ENCODE assay signal across 7 cellular contexts in genomic region chrX:46796574-46797191, GRCh38. TPM values are rescaled to one million over a fixed set of nuclear protein-coding genes. Genes with fewer than 3 reads are reported as not detected.
DNase-seq lines count a peak whose midpoint lies in the region; ATAC-seq and TF ChIP-seq lines count a peak whose summit lies in the region.

No MANE protein-coding gene starts in this region.

- H3K9me3 Mint-ChIP-seq in activated T-helper 17 cell treated with anti-CD3 and anti-CD28 coated beads, Interleukin-2, amount 50 U/mL, for 72 hours: no peaks in the 10 kb centered on the region

- H3K4me1 ChIP-seq in ovary (ENCODE audit: insufficient read depth): peaks cover 3% of the 10 kb centered on the region
- H3K4me1 ChIP-seq in transverse colon: no peaks in the 10 kb centered on the region

- intact Hi-C loops in ovary (cut with DNase I) (loop anchor here in 3 of 4 donors (2.0 to 5.0 kb wide), 2 partner anchors 38 to 39 kb away; partner anchors contain the start of gene SLC9A7 (in 3 of the 3)), transverse colon (cut with DNase I; ENCODE audit: low total_unique reads) (no loop called here)

- H3K36me3 ChIP-seq in ovary: no peaks in the 10 kb centered on the region
- H3K36me3 ChIP-seq in transverse colon: no peaks in the 10 kb centered on the region

- POLR2A ChIA-PET in RWPE1 (lab: Yijun Ruan, JAX; ENCODE audit: low non-redundant PET): no interaction called here

- TF ChIP-seq EP300 in ovary (IDR thresholded peaks at IDR 0.05) (no peak), transverse colon (IDR thresholded peaks at IDR 0.05; ENCODE audit: low read depth) (no peak)

- H3K27ac ChIP-seq in RWPE1 (no peak overlapping the region), ovary (no peak overlapping the region), transverse colon (no peak overlapping the region)

- H3K9me3 ChIP-seq in ovary (no peaks in the 10 kb centered on the region), transverse colon (no peaks in the 10 kb centered on the region)

- H3K4me3 ChIP-seq in fibroblast of villous mesenchyme (ENCODE audit: low read depth, low read length): no peak overlapping the region
- no peak overlapping the region for H3K4me3 ChIP-seq in ovary
- no peak overlapping the region for H3K4me3 ChIP-seq in transverse colon

- no peak overlapping the region for H3K27ac Mint-ChIP-seq in activated T-helper 17 cell treated with anti-CD3 and anti-CD28 coated beads, Interleukin-2, amount 50 U/mL, for 72 hours

- peak; percentile 33 for DNase-seq in GM10266 (ENCODE audit: extremely low spot score)
- peak; percentile 22 for DNase-seq in KG1 (lab: John Stamatoyannopoulos, UW)
- peak; percentile 41 for DNase-seq in RWPE1 (ENCODE audit: low spot score)
- DNase-seq in fibroblast of villous mesenchyme (ENCODE audit: low read depth): peak; percentile 70
- DNase-seq in ovary: peak; percentile 71 to 86 (median 81)
- peak; percentile 73 for DNase-seq in transverse colon

- in situ Hi-C loops in transverse colon (cut with MboI; ENCODE audit: low pct_ligation_motif_present in 1 of 4, low pct_unique_long_range_greater_than_20kb in 1 of 4, low sequenced_read_pairs in 3 of 4): loop anchor here in 1 of 4 donors (25.0 kb wide), 1 partner anchor 234 kb away; the partner anchor contains the start of gene CHST7

- H3K27me3 ChIP-seq in ovary (no peaks in the 10 kb centered on the region), transverse colon (no peaks in the 10 kb centered on the region)

- no peaks in the 10 kb centered on the region for H3K36me3 Mint-ChIP-seq in activated T-helper 17 cell treated with anti-CD3 and anti-CD28 coated beads, Interleukin-2, amount 50 U/mL, for 72 hours (ENCODE audit: low read depth)

- 44 to 46% (median 45%) methylated on average over 8 of the region's 8 CpGs for WGBS in ovary, 3 donors
- WGBS in transverse colon (ENCODE audit: low coverage in 1 of 2), 2 donors: 0 to 47% methylated on average over 2 to 8 of the region's 8 CpGs

- peak; percentile 58 for ATAC-seq in activated T-helper 17 cell treated with anti-CD3 and anti-CD28 coated beads, Interleukin-2, amount 50 U/mL, for 72 hours (replicated peaks)

- TF ChIP-seq POLR2A in ovary (IDR thresholded peaks at IDR 0.05) (no peak), transverse colon (IDR thresholded peaks at IDR 0.05) (no peak)

- H3K4me3 Mint-ChIP-seq in activated T-helper 17 cell treated with anti-CD3 and anti-CD28 coated beads, Interleukin-2, amount 50 U/mL, for 72 hours: no peak overlapping the region

- H3K4me1 Mint-ChIP-seq in activated T-helper 17 cell treated with anti-CD3 and anti-CD28 coated beads, Interleukin-2, amount 50 U/mL, for 72 hours: no peaks in the 10 kb centered on the region

- CTCF ChIA-PET in RWPE1 (lab: Yijun Ruan, JAX): interaction anchor here (0.6 to 1.0 kb wide), 5 partner anchors 15 to 251 kb away, joined by 3 to 6 read pairs (median 3); partner anchors contain the start of genes SLC9A7 and ZNF674

- H3K27me3 Mint-ChIP-seq in activated T-helper 17 cell treated with anti-CD3 and anti-CD28 coated beads, Interleukin-2, amount 50 U/mL, for 72 hours: no peaks in the 10 kb centered on the region

- peak; percentile 67 for TF ChIP-seq CTCF in GM10266 (IDR thresholded peaks at IDR 0.05; ENCODE audit: control insufficient read depth, insufficient read depth, low read depth, missing control alignments)
- peak; percentile 75 for TF ChIP-seq CTCF in RWPE1 (conservative IDR thresholded peaks at IDR 0.05; ENCODE audit: low read depth)
- TF ChIP-seq CTCF in fibroblast of villous mesenchyme (IDR thresholded peaks at IDR 0.05; ENCODE audit: insufficient read depth, low read depth, low read length): peak; percentile 73
- TF ChIP-seq CTCF in ovary (IDR thresholded peaks at IDR 0.05): peak; percentile 19 to 71 (median 69)
- peak; percentile 51 to 71 (median 63) for TF ChIP-seq CTCF in transverse colon (IDR thresholded peaks at IDR 0.05)

RNA-seq across cellular contexts. Expression of gene SLC9A7, which starts 37.8 kb away (rescaled TPM):
- 10 to 100 TPM; 10.0 to 13.3 TPM for total RNA-seq in activated T-helper 17 cell treated with anti-CD3 and anti-CD28 coated beads, Interleukin-2, amount 50 U/mL, for 72 hours
- 39.0 and 46.6 TPM in 2 replicates for total RNA-seq in fibroblast of villous mesenchyme
- 10 to 100 TPM in 4 of 7 donors, 1 to 10 TPM in 3; 7.9 to 22.3 (median 10.8) TPM for total RNA-seq in ovary
- 1 to 10 TPM; 2.2 to 6.1 TPM for polyA plus RNA-seq in ovary
- 10 to 100 TPM in 1 of 4 donors, 1 to 10 TPM in 2, under 1 TPM in 1; 0.82 to 29.2 (median 2.3) TPM for total RNA-seq in transverse colon

RNA-seq across cellular contexts. Expression of gene RP2, which starts 40.2 kb away (rescaled TPM):
- total RNA-seq in activated T-helper 17 cell treated with anti-CD3 and anti-CD28 coated beads, Interleukin-2, amount 50 U/mL, for 72 hours: 1 to 10 TPM; 6.6 to 7.1 TPM
- total RNA-seq in fibroblast of villous mesenchyme (19.0 and 38.4 TPM in 2 replicates), ovary (1 to 10 TPM; 5.5 to 9.5 (median 7.0) TPM), transverse colon (10 to 100 TPM in 2 of 4 donors, 1 to 10 TPM in 2; 1.2 to 15.0 (median 11.1) TPM)
- polyA plus RNA-seq in ovary: 1 to 10 TPM; 4.8 to 8.4 TPM

Comparison
In these comparisons a context has a peak if more than half of its experiments do, and no peak if none do; other contexts are left out.
1. DNase-seq: peak in every context shown above with its lines; median percentile 81 in ovary; 73 in transverse colon; 70 in fibroblast of villous mesenchyme; 41 in RWPE1; 33 in GM10266; 22 in KG1.